Comparison of ENCODE assay signal across 8 cellular contexts in genomic region chr16:84699712-84700517, GRCh38. TPM values are rescaled to one million over a fixed set of nuclear protein-coding genes. Genes with fewer than 3 reads are reported as not detected.
DNase-seq lines count a peak whose midpoint lies in the region; ATAC-seq, FAIRE-seq and TF ChIP-seq lines count a peak whose summit lies in the region.

A gene with protein sequence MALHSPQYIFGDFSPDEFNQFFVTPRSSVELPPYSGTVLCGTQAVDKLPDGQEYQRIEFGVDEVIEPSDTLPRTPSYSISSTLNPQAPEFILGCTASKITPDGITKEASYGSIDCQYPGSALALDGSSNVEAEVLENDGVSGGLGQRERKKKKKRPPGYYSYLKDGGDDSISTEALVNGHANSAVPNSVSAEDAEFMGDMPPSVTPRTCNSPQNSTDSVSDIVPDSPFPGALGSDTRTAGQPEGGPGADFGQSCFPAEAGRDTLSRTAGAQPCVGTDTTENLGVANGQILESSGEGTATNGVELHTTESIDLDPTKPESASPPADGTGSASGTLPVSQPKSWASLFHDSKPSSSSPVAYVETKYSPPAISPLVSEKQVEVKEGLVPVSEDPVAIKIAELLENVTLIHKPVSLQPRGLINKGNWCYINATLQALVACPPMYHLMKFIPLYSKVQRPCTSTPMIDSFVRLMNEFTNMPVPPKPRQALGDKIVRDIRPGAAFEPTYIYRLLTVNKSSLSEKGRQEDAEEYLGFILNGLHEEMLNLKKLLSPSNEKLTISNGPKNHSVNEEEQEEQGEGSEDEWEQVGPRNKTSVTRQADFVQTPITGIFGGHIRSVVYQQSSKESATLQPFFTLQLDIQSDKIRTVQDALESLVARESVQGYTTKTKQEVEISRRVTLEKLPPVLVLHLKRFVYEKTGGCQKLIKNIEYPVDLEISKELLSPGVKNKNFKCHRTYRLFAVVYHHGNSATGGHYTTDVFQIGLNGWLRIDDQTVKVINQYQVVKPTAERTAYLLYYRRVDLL (plus strand): TSS chr16:84700000. CDS start chr16:84700091, 91 bp downstream.

- H2AFZ ChIP-seq in keratinocyte (ENCODE audit: control insufficient read depth, low read length) = peak within 1 kb of the TSS; percentile 89

- peaks cover 49% of the 10 kb centered on the region for H3K79me2 ChIP-seq in keratinocyte (ENCODE audit: control insufficient read depth, insufficient read depth, low read length)

- H4K20me1 ChIP-seq in keratinocyte (ENCODE audit: control insufficient read depth, extremely low read depth, insufficient read depth, low read length) = peaks cover 29% of the 10 kb centered on the region

- peak within 1 kb of the TSS; percentile 73 for H3K27ac ChIP-seq in keratinocyte (ENCODE audit: control insufficient read depth, insufficient read depth, low read length)

- H3K9me1 ChIP-seq in keratinocyte (ENCODE audit: control insufficient read depth, extremely low read depth, insufficient read depth, low read length) = no peaks in the 10 kb centered on the region

- H3K9ac ChIP-seq in keratinocyte (ENCODE audit: control insufficient read depth, extremely low read depth, insufficient read depth, low read length) = peak within 1 kb of the TSS; percentile 85

- no peak for FAIRE-seq in keratinocyte (lab: Jason Lieb, UNC)

- H3K4me2 ChIP-seq in keratinocyte (ENCODE audit: control insufficient read depth, extremely low read depth, insufficient read depth, low read depth, low read length) = peak within 1 kb of the TSS; percentile 90

- H3K9me3 ChIP-seq in keratinocyte (ENCODE audit: control insufficient read depth, low read depth, low read length) = no peaks in the 10 kb centered on the region

- no peak for TF ChIP-seq CTCF in keratinocyte (optimal IDR thresholded peaks at IDR 0.05 in 1 of 3, IDR thresholded peaks at IDR 0.05 in 1 of 3, conservative IDR thresholded peaks at IDR 0.05 in 1 of 3; ENCODE audit: extremely low read depth in 1 of 3, insufficient read depth in 2 of 3, low read length in 3 of 3)

- H3K4me1 ChIP-seq in keratinocyte (ENCODE audit: control insufficient read depth, extremely low read depth, insufficient read depth, low read length) = peaks cover 18% of the 10 kb centered on the region

- peaks cover 0 to 1% of the 10 kb centered on the region in 2 experiments for H3K36me3 ChIP-seq in keratinocyte (ENCODE audit: control insufficient read depth in 2 of 2, extremely low read depth in 1 of 2, insufficient read depth in 2 of 2, low read length in 2 of 2)

- H3K4me3 ChIP-seq in keratinocyte (ENCODE audit: control insufficient read depth in 2 of 3, extremely low read depth in 1 of 3, insufficient read depth in 2 of 3, low read depth in 1 of 3, low read length in 3 of 3) = peak within 1 kb of the TSS; percentile 83 to 99 (median 86)

- ATAC-seq in GM18519 (IDR thresholded peaks at IDR 0.05; ENCODE audit: low FRiP score, unreplicated experiment) (peak; percentile 46), HG03039 (IDR thresholded peaks at IDR 0.05; ENCODE audit: unreplicated experiment) (peak; percentile 69)

- DNase-seq in A172 (ENCODE audit: low spot score) (peak; percentile 50), NCI-H2196 treated with DMSO at 0.1 percent for 48 hours (lab: John Stamatoyannopoulos, UW; ENCODE audit: unreplicated experiment) (peak; percentile 23), keratinocyte (ENCODE audit: low read depth, low spot score) (peak; percentile 32)
- DNase-seq in activated CD4-positive, CD25-positive, alpha-beta regulatory T cell (lab: John Stamatoyannopoulos, UW) = peak; percentile 58 to 77 (median 72)
- DNase-seq in central memory CD4-positive, alpha-beta T cell = peak; percentile 86
- peak; percentile 59 to 71 (median 63) for DNase-seq in stimulated activated CD4-positive, alpha-beta T cell treated with anti-CD3 and anti-CD28 coated beads, Interleukin-12 subunit alpha, Interleukin-12 subunit beta, amount 100 ng/mL, for 48 hours (ENCODE audit: low read depth in 2 of 3, low spot score in 1 of 3)

- dilution Hi-C loops in keratinocyte (cut with MboI; ENCODE audit: extremely low pct_ligation_motif_present, low sequenced_read_pairs) = no loop called here

- H3K27me3 ChIP-seq in keratinocyte (ENCODE audit: control insufficient read depth, extremely low read depth, insufficient read depth, low read length) = no peaks in the 10 kb centered on the region

RNA-seq across cellular contexts. Expression of the gene that starts here (rescaled TPM):
- 76.5 and 106 TPM in 2 replicates for total RNA-seq in A172 (2014; rRNA removed; shearing (Covaris generic))
- 75.4 to 92.0 TPM (median 79.3 TPM) in 3 replicates for polyA plus RNA-seq in keratinocyte
- 39.3 TPM for polyA plus RNA-seq in keratinocyte (2011; ENCODE audit: low read depth)
- 58.0 and 63.5 TPM in 2 replicates for polyA plus RNA-seq in keratinocyte (2011; cell fraction: cytosol; rRNA removed)
- 76.7 and 89.7 TPM in 2 replicates for polyA plus RNA-seq in keratinocyte (2011; cell fraction: nucleus; rRNA removed)
- polyA plus RNA-seq in keratinocyte (2012; ENCODE audit: low replicate concordance) = 47.6 and 78.5 TPM in 2 replicates
- polyA minus RNA-seq in keratinocyte = 213 to 474 TPM (median 267 TPM) in 3 replicates
- polyA minus RNA-seq in keratinocyte (2011; cell fraction: cytosol; rRNA and poly(A)+ RNA removed) = 76.7 TPM
- polyA minus RNA-seq in keratinocyte (2011; cell fraction: nucleus; rRNA and poly(A)+ RNA removed) = 61.2 and 107 TPM in 2 replicates

Comparison
In these comparisons a context has a peak if more than half of its experiments do, and no peak if none do; other contexts are left out.
1. Peak in every context shown above with its lines: DNase-seq, ATAC-seq, H3K4me3 ChIP-seq and H3K27ac ChIP-seq.
2. DNase-seq: peak in every context shown above with its lines; median percentile 86 in central memory CD4-positive, alpha-beta T cell; 72 in activated CD4-positive, CD25-positive, alpha-beta regulatory T cell; 63 in stimulated activated CD4-positive, alpha-beta T cell treated with anti-CD3 and anti-CD28 coated beads, Interleukin-12 subunit alpha, Interleukin-12 subunit beta, amount 100 ng/mL, for 48 hours; 50 in A172; 32 in keratinocyte; 23 in NCI-H2196 treated with DMSO at 0.1 percent for 48 hours.